Comparison of ENCODE assay signal across 8 cellular contexts in the genomic region with DNA sequence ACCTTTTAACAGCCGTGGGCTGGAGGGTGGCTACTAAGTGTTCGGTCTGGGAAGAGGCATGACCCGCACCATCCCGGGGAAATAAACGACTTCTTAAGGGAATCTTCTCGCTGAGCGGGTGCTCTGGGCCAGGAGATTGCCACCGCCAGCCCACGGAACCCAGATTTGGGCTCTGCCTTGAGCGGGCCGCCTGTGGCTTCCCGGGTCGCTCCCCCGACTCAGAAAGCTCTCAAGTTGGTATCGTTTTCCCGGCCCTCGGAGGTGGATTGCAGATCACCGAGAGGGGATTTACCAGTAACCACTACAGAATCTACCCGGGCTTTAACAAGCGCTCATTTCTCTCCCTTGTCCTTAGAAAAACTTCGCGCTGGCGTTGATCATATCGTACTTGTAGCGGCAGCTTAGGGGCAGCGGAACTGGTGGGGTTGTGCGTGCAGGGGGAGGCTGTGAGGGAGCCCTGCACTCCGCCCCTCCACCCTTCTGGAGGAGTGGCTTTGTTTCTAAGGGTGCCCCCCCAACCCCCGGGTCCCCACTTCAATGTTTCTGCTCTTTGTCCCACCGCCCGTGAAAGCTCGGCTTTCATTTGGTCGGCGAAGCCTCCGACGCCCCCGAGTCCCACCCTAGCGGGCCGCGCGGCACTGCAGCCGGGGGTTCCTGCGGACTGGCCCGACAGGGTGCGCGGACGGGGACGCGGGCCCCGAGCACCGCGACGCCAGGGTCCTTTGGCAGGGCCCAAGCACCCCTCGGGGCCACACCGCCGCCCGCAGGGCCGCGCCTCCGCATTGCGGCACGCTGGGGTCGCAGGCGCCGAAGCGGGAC. TPM values are rescaled to one million over a fixed set of nuclear protein-coding genes. Genes with fewer than 3 reads are reported as not detected.
DNase-seq lines count a peak whose midpoint lies in the region; ATAC-seq and TF ChIP-seq lines count a peak whose summit lies in the region.

No MANE protein-coding gene starts in this region.

- H3K4me1 Mint-ChIP-seq in stimulated activated memory B cell treated with anti-CD40 and anti-IgM and Interleukin-4, amounts not matched to agents 10 μg/mL and 1 μg/mL and 100 μg/mL, for 72 hours: peaks cover 50% of the 10 kb centered on the region

- no peak for TF ChIP-seq EP300 in esophagus muscularis mucosa (IDR thresholded peaks at IDR 0.05)

- intact Hi-C loops in esophagus muscularis mucosa (cut with DNase I): no loop called here

- H3K4me1 ChIP-seq in RWPE2 (ENCODE audit: insufficient read depth, poor library complexity, severe bottlenecking): peaks cover 6% of the 10 kb centered on the region
- H3K4me1 ChIP-seq in esophagus muscularis mucosa: peaks cover 53 to 65% (median 65%) of the 10 kb centered on the region in 4 donors

- H3K9me3 ChIP-seq in RWPE2 (ENCODE audit: severe bottlenecking) (no peaks in the 10 kb centered on the region), esophagus muscularis mucosa (peaks cover 0 to 6% (median 0%) of the 10 kb centered on the region in 4 donors)

- TF ChIP-seq CTCF in RWPE2 (IDR thresholded peaks at IDR 0.05; ENCODE audit: poor library complexity, severe bottlenecking) (no peak), esophagus muscularis mucosa (IDR thresholded peaks at IDR 0.05) (no peak)

- TF ChIP-seq POLR2A in esophagus muscularis mucosa (IDR thresholded peaks at IDR 0.05; ENCODE audit: low read depth): no peak

- H3K27me3 ChIP-seq in RWPE2 (ENCODE audit: insufficient read depth, poor library complexity, severe bottlenecking): peaks cover 42% of the 10 kb centered on the region
- peaks cover 23 to 51% (median 41%) of the 10 kb centered on the region in 4 donors for H3K27me3 ChIP-seq in esophagus muscularis mucosa

- peak overlapping the region; percentile 35 for H3K27ac Mint-ChIP-seq in stimulated activated memory B cell treated with anti-CD40 and anti-IgM and Interleukin-4, amounts not matched to agents 10 μg/mL and 1 μg/mL and 100 μg/mL, for 72 hours

- no peaks in the 10 kb centered on the region for H3K9me3 Mint-ChIP-seq in stimulated activated memory B cell treated with anti-CD40 and anti-IgM and Interleukin-4, amounts not matched to agents 10 μg/mL and 1 μg/mL and 100 μg/mL, for 72 hours

- WGBS in esophagus muscularis mucosa: 4% methylated on average over 29 of the region's 66 CpGs

- no peaks in the 10 kb centered on the region for H3K36me3 Mint-ChIP-seq in stimulated activated memory B cell treated with anti-CD40 and anti-IgM and Interleukin-4, amounts not matched to agents 10 μg/mL and 1 μg/mL and 100 μg/mL, for 72 hours

- peaks cover 48% of the 10 kb centered on the region for H3K27me3 Mint-ChIP-seq in stimulated activated memory B cell treated with anti-CD40 and anti-IgM and Interleukin-4, amounts not matched to agents 10 μg/mL and 1 μg/mL and 100 μg/mL, for 72 hours

- H3K36me3 ChIP-seq in RWPE2 (ENCODE audit: low read depth): peaks cover 5% of the 10 kb centered on the region
- no peaks in the 10 kb centered on the region for H3K36me3 ChIP-seq in esophagus muscularis mucosa

- no peak overlapping the region for H3K27ac ChIP-seq in RWPE2 (ENCODE audit: poor library complexity, severe bottlenecking)
- peak overlapping the region in 1 of 4 donors; percentile 62 for H3K27ac ChIP-seq in esophagus muscularis mucosa (replicated peaks in 1 of 4)

- DNase-seq in NCI-H1092 treated with DMSO at 0.1 percent for 48 hours (lab: John Stamatoyannopoulos, UW) (peak; percentile 34), NCI-H1092 (lab: John Stamatoyannopoulos, UW) (no peak), RWPE2 (ENCODE audit: low spot score) (no peak), esophagus muscularis mucosa (ENCODE audit: extremely low spot score) (no peak), mucosa of gallbladder (ENCODE audit: low spot score) (no peak)

- H3K4me3 ChIP-seq in RWPE2 (ENCODE audit: severe bottlenecking): peak overlapping the region; percentile 25
- H3K4me3 ChIP-seq in esophagus muscularis mucosa: peak overlapping the region; percentile 55 to 73 (median 60)

- peak overlapping the region; percentile 50 for H3K4me3 Mint-ChIP-seq in stimulated activated memory B cell treated with anti-CD40 and anti-IgM and Interleukin-4, amounts not matched to agents 10 μg/mL and 1 μg/mL and 100 μg/mL, for 72 hours

- ATAC-seq in RWPE2 (ENCODE audit: low read depth) (no peak), GM21786 (IDR thresholded peaks at IDR 0.05; ENCODE audit: unreplicated experiment) (no peak), HG02938 (IDR thresholded peaks at IDR 0.05; ENCODE audit: unreplicated experiment) (no peak)
- ATAC-seq in stimulated activated memory B cell treated with anti-CD40 and anti-IgM and Interleukin-4, amounts not matched to agents 10 μg/mL and 1 μg/mL and 100 μg/mL, for 72 hours: no peak

RNA-seq across cellular contexts. Expression of a gene that starts 3.6 kb away (rescaled TPM):
- 10 to 100 TPM in 3 of 4 donors, 1 to 10 TPM in 1; 6.6 to 14.1 (median 12.3) TPM for total RNA-seq in esophagus muscularis mucosa
- 36.7 TPM for total RNA-seq in mucosa of gallbladder

RNA-seq across cellular contexts. Expression of a gene that starts 46.0 kb away (rescaled TPM):
- 1 to 10 TPM; 1.7 to 7.5 (median 2.6) TPM for total RNA-seq in esophagus muscularis mucosa
- 9.7 TPM for total RNA-seq in mucosa of gallbladder
